ENCODE assay signal across 1 cellular context in the genomic region with DNA sequence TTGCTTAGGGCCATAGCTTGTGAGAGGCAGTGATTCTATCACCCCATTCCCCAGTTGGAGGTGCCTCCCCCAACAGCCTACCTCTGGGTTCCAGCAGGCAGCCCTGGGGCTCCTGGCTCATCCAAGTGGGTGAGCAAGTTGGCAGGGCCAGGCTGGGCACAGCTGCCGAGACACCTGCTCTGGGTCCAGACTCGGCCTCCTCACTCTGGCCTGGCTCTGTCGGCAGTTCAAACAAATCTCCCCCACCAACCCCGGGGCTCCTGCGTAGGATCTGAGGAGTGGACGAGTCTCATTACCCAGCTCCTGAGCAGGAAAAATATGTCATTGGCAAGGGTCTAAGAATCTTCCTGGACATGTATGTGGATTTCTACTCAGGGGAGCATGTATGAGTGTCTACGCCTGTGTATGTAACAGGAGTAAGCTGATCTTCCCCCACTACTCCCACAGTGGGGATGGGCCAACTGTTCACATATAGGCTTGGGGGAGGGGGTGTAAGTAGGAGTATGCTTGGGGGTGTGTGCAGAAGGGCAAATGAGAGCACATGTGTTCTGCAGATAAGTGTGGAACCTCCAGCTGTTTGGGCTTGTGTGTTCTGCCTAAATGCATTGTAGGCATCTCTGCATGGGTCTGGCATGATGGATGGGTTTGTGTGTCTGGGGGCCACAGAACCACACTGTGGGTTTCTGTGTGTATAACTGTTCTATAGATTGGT.
TF ChIP-seq lines count a peak whose summit lies in the region.

No MANE protein-coding gene starts in this region.

TF ChIP-seq in K562, 482 proteins besides CTCF, POLR2A, EP300 and RAD21 (continued from another document and continues in another):
- TF ChIP-seq, protein P1, sequence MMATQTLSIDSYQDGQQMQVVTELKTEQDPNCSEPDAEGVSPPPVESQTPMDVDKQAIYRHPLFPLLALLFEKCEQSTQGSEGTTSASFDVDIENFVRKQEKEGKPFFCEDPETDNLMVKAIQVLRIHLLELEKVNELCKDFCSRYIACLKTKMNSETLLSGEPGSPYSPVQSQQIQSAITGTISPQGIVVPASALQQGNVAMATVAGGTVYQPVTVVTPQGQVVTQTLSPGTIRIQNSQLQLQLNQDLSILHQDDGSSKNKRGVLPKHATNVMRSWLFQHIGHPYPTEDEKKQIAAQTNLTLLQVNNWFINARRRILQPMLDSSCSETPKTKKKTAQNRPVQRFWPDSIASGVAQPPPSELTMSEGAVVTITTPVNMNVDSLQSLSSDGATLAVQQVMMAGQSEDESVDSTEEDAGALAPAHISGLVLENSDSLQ (IDR thresholded peaks at IDR 0.05), result peak; percentile 73; the same call in 1 of the 2 replicates
- TF ChIP-seq ZNF143 (CRISPR knock-in tag; IDR thresholded peaks at IDR 0.05) (no peak), POLR2AphosphoS2 (IDR thresholded peaks at IDR 0.05; ENCODE audit: low read length) (peak; percentile 99), NCOA6 (IDR thresholded peaks at IDR 0.05) (no peak), WHSC1 (IDR thresholded peaks at IDR 0.05; ENCODE audit: low read length) (no peak), KLF1 (tag; IDR thresholded peaks at IDR 0.05) (no peak), CREB1 (IDR thresholded peaks at IDR 0.05) (peak; percentile 28; the same call in 1 of the 2 replicates), CREB1 (CRISPR knock-in tag; IDR thresholded peaks at IDR 0.05) (no peak), TCF7 (IDR thresholded peaks at IDR 0.05; ENCODE audit: borderline replicate concordance) (no peak), C11orf30 (IDR thresholded peaks at IDR 0.05; ENCODE audit: low read depth) (no peak), RB1 (IDR thresholded peaks at IDR 0.05; ENCODE audit: low read depth) (no peak), ZBTB7A (IDR thresholded peaks at IDR 0.05; ENCODE audit: borderline replicate concordance, control insufficient read depth, low read depth, low read length) (peak; percentile 73; the same call in 1 of the 2 replicates), EGR1 (conservative IDR thresholded peaks at IDR 0.05) (peak; percentile 96), ATF7 (IDR thresholded peaks at IDR 0.05) (peak; percentile 42; the same call in 1 of the 2 replicates), ZFPM2 (CRISPR knock-in tag; IDR thresholded peaks at IDR 0.05) (0 out of 2 replicates have a peak, but pooled peaks have one; percentile 13), TARDBP (IDR thresholded peaks at IDR 0.05) (0 out of 2 replicates have a peak, but pooled peaks have one; percentile 65), ZNF23 (CRISPR knock-in tag; IDR thresholded peaks at IDR 0.05) (no peak), LARP7 (IDR thresholded peaks at IDR 0.05) (0 out of 2 replicates have a peak, but pooled peaks have one; percentile 14), TAL1 (IDR thresholded peaks at IDR 0.05) (peak; percentile 80), KAT2B (IDR thresholded peaks at IDR 0.05; ENCODE audit: low read depth, low read length) (no peak), PPARD (CRISPR knock-in tag; IDR thresholded peaks at IDR 0.05) (no peak), CBX3 (IDR thresholded peaks at IDR 0.05; ENCODE audit: borderline replicate concordance in 1 of 2, low read length in 2 of 2) (peak in 1 of 2 experiments; percentile 55; a peak in 1 of 3 replicates), CBFA2T3 (IDR thresholded peaks at IDR 0.05) (peak; percentile 95), ZNF766 (CRISPR knock-in tag; conservative IDR thresholded peaks at IDR 0.05) (peak; percentile 60; the same call in 1 of the 2 replicates), FOXJ3 (CRISPR knock-in tag; IDR thresholded peaks at IDR 0.05) (no peak), ATF1 (CRISPR knock-in tag; IDR thresholded peaks at IDR 0.05) (no peak), ATF1 (tag; IDR thresholded peaks at IDR 0.05) (peak; percentile 69), ARID1B (IDR thresholded peaks at IDR 0.05) (peak; percentile 92), TCF3 (CRISPR knock-in tag; IDR thresholded peaks at IDR 0.05) (peak; percentile 90), PHTF2 (CRISPR knock-in tag; IDR thresholded peaks at IDR 0.05) (no peak), FOXA3 (CRISPR knock-in tag; conservative IDR thresholded peaks at IDR 0.05 in 1 of 2, IDR thresholded peaks at IDR 0.05 in 1 of 2) (peak in 1 of 2 experiments; percentile 10; a peak in 1 of 4 replicates), CC2D1A (IDR thresholded peaks at IDR 0.05) (peak; percentile 56; the same call in 1 of the 2 replicates), TRIM24 (IDR thresholded peaks at IDR 0.05) (peak; percentile 81 to 86), CCAR2 (IDR thresholded peaks at IDR 0.05; ENCODE audit: low read depth, low read length) (no peak), ZNF140 (CRISPR knock-in tag; IDR thresholded peaks at IDR 0.05) (no peak), HDGF (IDR thresholded peaks at IDR 0.05) (0 out of 2 replicates have a peak, but pooled peaks have one; percentile 24), ZNF354B (CRISPR knock-in tag; IDR thresholded peaks at IDR 0.05) (no peak), RFX1 (IDR thresholded peaks at IDR 0.05) (no peak)
- TF ChIP-seq, protein P2, sequence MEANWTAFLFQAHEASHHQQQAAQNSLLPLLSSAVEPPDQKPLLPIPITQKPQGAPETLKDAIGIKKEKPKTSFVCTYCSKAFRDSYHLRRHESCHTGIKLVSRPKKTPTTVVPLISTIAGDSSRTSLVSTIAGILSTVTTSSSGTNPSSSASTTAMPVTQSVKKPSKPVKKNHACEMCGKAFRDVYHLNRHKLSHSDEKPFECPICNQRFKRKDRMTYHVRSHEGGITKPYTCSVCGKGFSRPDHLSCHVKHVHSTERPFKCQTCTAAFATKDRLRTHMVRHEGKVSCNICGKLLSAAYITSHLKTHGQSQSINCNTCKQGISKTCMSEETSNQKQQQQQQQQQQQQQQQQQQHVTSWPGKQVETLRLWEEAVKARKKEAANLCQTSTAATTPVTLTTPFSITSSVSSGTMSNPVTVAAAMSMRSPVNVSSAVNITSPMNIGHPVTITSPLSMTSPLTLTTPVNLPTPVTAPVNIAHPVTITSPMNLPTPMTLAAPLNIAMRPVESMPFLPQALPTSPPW (CRISPR knock-in tag; IDR thresholded peaks at IDR 0.05), result peak; percentile 72
- TF ChIP-seq, protein P3, sequence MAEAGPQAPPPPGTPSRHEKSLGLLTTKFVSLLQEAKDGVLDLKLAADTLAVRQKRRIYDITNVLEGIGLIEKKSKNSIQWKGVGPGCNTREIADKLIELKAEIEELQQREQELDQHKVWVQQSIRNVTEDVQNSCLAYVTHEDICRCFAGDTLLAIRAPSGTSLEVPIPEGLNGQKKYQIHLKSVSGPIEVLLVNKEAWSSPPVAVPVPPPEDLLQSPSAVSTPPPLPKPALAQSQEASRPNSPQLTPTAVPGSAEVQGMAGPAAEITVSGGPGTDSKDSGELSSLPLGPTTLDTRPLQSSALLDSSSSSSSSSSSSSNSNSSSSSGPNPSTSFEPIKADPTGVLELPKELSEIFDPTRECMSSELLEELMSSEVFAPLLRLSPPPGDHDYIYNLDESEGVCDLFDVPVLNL (CRISPR knock-in tag; IDR thresholded peaks at IDR 0.05; ENCODE audit: low read depth), result no peak
- TF ChIP-seq, protein P4, sequence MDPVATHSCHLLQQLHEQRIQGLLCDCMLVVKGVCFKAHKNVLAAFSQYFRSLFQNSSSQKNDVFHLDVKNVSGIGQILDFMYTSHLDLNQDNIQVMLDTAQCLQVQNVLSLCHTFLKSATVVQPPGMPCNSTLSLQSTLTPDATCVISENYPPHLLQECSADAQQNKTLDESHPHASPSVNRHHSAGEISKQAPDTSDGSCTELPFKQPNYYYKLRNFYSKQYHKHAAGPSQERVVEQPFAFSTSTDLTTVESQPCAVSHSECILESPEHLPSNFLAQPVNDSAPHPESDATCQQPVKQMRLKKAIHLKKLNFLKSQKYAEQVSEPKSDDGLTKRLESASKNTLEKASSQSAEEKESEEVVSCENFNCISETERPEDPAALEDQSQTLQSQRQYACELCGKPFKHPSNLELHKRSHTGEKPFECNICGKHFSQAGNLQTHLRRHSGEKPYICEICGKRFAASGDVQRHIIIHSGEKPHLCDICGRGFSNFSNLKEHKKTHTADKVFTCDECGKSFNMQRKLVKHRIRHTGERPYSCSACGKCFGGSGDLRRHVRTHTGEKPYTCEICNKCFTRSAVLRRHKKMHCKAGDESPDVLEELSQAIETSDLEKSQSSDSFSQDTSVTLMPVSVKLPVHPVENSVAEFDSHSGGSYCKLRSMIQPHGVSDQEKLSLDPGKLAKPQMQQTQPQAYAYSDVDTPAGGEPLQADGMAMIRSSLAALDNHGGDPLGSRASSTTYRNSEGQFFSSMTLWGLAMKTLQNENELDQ (CRISPR knock-in tag; IDR thresholded peaks at IDR 0.05; ENCODE audit: borderline replicate concordance), result no peak
- TF ChIP-seq, protein P5, sequence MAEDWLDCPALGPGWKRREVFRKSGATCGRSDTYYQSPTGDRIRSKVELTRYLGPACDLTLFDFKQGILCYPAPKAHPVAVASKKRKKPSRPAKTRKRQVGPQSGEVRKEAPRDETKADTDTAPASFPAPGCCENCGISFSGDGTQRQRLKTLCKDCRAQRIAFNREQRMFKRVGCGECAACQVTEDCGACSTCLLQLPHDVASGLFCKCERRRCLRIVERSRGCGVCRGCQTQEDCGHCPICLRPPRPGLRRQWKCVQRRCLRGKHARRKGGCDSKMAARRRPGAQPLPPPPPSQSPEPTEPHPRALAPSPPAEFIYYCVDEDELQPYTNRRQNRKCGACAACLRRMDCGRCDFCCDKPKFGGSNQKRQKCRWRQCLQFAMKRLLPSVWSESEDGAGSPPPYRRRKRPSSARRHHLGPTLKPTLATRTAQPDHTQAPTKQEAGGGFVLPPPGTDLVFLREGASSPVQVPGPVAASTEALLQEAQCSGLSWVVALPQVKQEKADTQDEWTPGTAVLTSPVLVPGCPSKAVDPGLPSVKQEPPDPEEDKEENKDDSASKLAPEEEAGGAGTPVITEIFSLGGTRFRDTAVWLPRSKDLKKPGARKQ (CRISPR knock-in tag; IDR thresholded peaks at IDR 0.05), result no peak
- TF ChIP-seq, protein P6, sequence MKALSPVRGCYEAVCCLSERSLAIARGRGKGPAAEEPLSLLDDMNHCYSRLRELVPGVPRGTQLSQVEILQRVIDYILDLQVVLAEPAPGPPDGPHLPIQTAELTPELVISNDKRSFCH (CRISPR knock-in tag; IDR thresholded peaks at IDR 0.05), result no peak
- TF ChIP-seq, protein P6 (tag; IDR thresholded peaks at IDR 0.05), result peak; percentile 70; the same call in 1 of the 2 replicates
- TF ChIP-seq, protein P7, sequence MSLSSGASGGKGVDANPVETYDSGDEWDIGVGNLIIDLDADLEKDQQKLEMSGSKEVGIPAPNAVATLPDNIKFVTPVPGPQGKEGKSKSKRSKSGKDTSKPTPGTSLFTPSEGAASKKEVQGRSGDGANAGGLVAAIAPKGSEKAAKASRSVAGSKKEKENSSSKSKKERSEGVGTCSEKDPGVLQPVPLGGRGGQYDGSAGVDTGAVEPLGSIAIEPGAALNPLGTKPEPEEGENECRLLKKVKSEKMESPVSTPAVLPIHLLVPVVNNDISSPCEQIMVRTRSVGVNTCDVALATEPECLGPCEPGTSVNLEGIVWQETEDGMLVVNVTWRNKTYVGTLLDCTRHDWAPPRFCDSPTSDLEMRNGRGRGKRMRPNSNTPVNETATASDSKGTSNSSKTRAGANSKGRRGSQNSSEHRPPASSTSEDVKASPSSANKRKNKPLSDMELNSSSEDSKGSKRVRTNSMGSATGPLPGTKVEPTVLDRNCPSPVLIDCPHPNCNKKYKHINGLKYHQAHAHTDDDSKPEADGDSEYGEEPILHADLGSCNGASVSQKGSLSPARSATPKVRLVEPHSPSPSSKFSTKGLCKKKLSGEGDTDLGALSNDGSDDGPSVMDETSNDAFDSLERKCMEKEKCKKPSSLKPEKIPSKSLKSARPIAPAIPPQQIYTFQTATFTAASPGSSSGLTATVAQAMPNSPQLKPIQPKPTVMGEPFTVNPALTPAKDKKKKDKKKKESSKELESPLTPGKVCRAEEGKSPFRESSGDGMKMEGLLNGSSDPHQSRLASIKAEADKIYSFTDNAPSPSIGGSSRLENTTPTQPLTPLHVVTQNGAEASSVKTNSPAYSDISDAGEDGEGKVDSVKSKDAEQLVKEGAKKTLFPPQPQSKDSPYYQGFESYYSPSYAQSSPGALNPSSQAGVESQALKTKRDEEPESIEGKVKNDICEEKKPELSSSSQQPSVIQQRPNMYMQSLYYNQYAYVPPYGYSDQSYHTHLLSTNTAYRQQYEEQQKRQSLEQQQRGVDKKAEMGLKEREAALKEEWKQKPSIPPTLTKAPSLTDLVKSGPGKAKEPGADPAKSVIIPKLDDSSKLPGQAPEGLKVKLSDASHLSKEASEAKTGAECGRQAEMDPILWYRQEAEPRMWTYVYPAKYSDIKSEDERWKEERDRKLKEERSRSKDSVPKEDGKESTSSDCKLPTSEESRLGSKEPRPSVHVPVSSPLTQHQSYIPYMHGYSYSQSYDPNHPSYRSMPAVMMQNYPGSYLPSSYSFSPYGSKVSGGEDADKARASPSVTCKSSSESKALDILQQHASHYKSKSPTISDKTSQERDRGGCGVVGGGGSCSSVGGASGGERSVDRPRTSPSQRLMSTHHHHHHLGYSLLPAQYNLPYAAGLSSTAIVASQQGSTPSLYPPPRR (CRISPR knock-in tag; IDR thresholded peaks at IDR 0.05; ENCODE audit: borderline replicate concordance), result no peak
- TF ChIP-seq, protein P8, sequence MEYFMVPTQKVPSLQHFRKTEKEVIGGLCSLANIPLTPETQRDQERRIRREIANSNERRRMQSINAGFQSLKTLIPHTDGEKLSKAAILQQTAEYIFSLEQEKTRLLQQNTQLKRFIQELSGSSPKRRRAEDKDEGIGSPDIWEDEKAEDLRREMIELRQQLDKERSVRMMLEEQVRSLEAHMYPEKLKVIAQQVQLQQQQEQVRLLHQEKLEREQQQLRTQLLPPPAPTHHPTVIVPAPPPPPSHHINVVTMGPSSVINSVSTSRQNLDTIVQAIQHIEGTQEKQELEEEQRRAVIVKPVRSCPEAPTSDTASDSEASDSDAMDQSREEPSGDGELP (CRISPR knock-in tag; IDR thresholded peaks at IDR 0.05; ENCODE audit: borderline replicate concordance), result peak; percentile 99
- TF ChIP-seq, protein P9, sequence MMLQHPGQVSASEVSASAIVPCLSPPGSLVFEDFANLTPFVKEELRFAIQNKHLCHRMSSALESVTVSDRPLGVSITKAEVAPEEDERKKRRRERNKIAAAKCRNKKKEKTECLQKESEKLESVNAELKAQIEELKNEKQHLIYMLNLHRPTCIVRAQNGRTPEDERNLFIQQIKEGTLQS (IDR thresholded peaks at IDR 0.05), result no peak; the same call in 1 of the 2 replicates
- TF ChIP-seq, protein P9 (CRISPR knock-in tag; conservative IDR thresholded peaks at IDR 0.05), result no peak; the same call in 1 of the 2 replicates
- TF ChIP-seq, protein P10, sequence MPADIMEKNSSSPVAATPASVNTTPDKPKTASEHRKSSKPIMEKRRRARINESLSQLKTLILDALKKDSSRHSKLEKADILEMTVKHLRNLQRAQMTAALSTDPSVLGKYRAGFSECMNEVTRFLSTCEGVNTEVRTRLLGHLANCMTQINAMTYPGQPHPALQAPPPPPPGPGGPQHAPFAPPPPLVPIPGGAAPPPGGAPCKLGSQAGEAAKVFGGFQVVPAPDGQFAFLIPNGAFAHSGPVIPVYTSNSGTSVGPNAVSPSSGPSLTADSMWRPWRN (IDR thresholded peaks at IDR 0.05; ENCODE audit: low read depth), result peak; percentile 51; the same call in 1 of the 2 replicates
